ENCODE assay signal across 9 cellular contexts in genomic region chr15:71295242-71296031, GRCh38.
DNase-seq lines count a peak whose midpoint lies in the region; ATAC-seq and TF ChIP-seq lines count a peak whose summit lies in the region.
"Had no signal": no experiment of that assay in that cellular context is flagged by ENCODE, and none has a peak within 500 bp of the region (broad histone marks: within the 10 kb centered on the region; RNA-seq: fewer than 3 reads in every experiment).

No MANE protein-coding gene starts in this region.

- H3K36me3 ChIP-seq in heart left ventricle = no peaks in the 10 kb centered on the region
- H3K36me3 ChIP-seq in right atrium auricular region = no peaks in the 10 kb centered on the region
- H3K36me3 ChIP-seq in kidney epithelial cell (ENCODE audit: control insufficient read depth, insufficient read depth, low read length) = no peaks in the 10 kb centered on the region
- H3K36me3 ChIP-seq in uterus = no peaks in the 10 kb centered on the region

- ATAC-seq in heart left ventricle (peak in 3 of 4 donors; percentile 69 to 81 (median 70)), HG03139 (IDR thresholded peaks at IDR 0.05; ENCODE audit: unreplicated experiment) (no peak)

- no peaks in the 10 kb centered on the region for H3K27me3 ChIP-seq in heart left ventricle
- no peaks in the 10 kb centered on the region for H3K27me3 ChIP-seq in right atrium auricular region
- no peaks in the 10 kb centered on the region for H3K27me3 ChIP-seq in kidney epithelial cell (ENCODE audit: control insufficient read depth, insufficient read depth, low read length)
- no peaks in the 10 kb centered on the region for H3K27me3 ChIP-seq in uterus

- DNase-seq in heart left ventricle = peak in 1 of 5 donors; percentile 15
- no peak for DNase-seq in right atrium auricular region (ENCODE audit: low spot score)
- DNase-seq in kidney epithelial cell (ENCODE audit: low read depth) = peak; percentile 100
- DNase-seq in uterus = peak; percentile 33 to 51
- no peak for DNase-seq in cortex of kidney (lab: John Stamatoyannopoulos, UW)
- no peak for DNase-seq in HUDEP-2 (lab: John Stamatoyannopoulos, UW; ENCODE audit: unreplicated experiment in 76 of 76)
- DNase-seq: activated B cell treated with CpG ODN at 0.5 μM for 24 hours had no signal

- TF ChIP-seq POLR2A in heart left ventricle (IDR thresholded peaks at IDR 0.05) = no peak
- no peak for TF ChIP-seq POLR2A in uterus (IDR thresholded peaks at IDR 0.05)

- H3K9me3 ChIP-seq in heart left ventricle (peaks cover 0 to 7% (median 0%) of the 10 kb centered on the region in 12 donors), right atrium auricular region (no peaks in the 10 kb centered on the region), uterus (no peaks in the 10 kb centered on the region)

- H3K4me3 ChIP-seq in heart left ventricle = no peak overlapping the region
- H3K4me3 ChIP-seq in right atrium auricular region = no peak overlapping the region
- peak overlapping the region; percentile 2; the same call in 1 of the 2 replicates for H3K4me3 ChIP-seq in WI38 (ENCODE audit: low read depth, low read length)
- no peak overlapping the region for H3K4me3 ChIP-seq in kidney epithelial cell (ENCODE audit: low read depth, low read length)
- H3K4me3 ChIP-seq in uterus = no peak overlapping the region

- peaks cover 0 to 31% (median 12%) of the 10 kb centered on the region in 12 donors for H3K4me1 ChIP-seq in heart left ventricle
- peaks cover 0 to 10% of the 10 kb centered on the region in 2 donors for H3K4me1 ChIP-seq in right atrium auricular region
- H3K4me1 ChIP-seq in uterus = peaks cover 0 to 8% of the 10 kb centered on the region in 2 donors

- H3K27ac ChIP-seq in heart left ventricle (peak overlapping the region in 5 of 12 donors; percentile 1 to 70 (median 22)), right atrium auricular region (no peak overlapping the region), uterus (peak overlapping the region; percentile 53 to 66)

- 47 to 54% (median 50%) methylated on average over 4 of the region's 4 CpGs for WGBS in heart left ventricle, 4 donors

- intact Hi-C loops in heart left ventricle (cut with DNase I) = no loop called here
- intact Hi-C loops in uterus (cut with DNase I; ENCODE audit: low total_unique reads) = no loop called here

- no peak for TF ChIP-seq CTCF in heart left ventricle (IDR thresholded peaks at IDR 0.05)
- no peak for TF ChIP-seq CTCF in right atrium auricular region (IDR thresholded peaks at IDR 0.05)
- no peak for TF ChIP-seq CTCF in WI38 (IDR thresholded peaks at IDR 0.05; ENCODE audit: low read depth, low read length)
- no peak for TF ChIP-seq CTCF in kidney epithelial cell (IDR thresholded peaks at IDR 0.05; ENCODE audit: insufficient read depth, low read length, poor library complexity, severe bottlenecking)
- TF ChIP-seq CTCF in uterus (IDR thresholded peaks at IDR 0.05) = no peak

Comparison
In these comparisons a context has a peak if more than half of its experiments do, and no peak if none do; other contexts are left out.
1. DNase-seq: peak in kidney epithelial cell (single experiment) and uterus (2 of 2); none in right atrium auricular region (single experiment), cortex of kidney (single experiment) and HUDEP-2 (0 of 76).
2. H3K27ac ChIP-seq: peak in uterus (2 of 2); none in right atrium auricular region (0 of 2).